ENCODE assay signal across 8 cellular contexts in the genomic region with DNA sequence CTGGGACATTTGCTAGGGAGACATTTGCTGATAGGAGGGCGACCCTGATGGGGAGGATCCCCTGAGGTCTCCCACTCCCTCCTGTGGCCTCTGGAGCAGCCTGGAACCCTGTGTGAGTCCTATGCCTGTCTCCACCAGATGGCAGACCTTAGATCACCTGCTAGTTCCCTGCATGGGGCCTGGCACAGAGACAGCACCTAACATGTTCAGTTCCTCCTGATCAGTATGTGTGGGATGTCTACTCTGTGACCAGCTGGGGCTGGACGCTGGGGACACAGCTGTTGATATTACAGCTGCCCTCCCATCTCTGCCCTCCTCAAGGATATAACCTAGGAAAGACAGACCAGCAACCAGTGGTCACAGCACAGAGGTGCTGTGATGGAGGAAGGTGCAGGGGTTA. TPM values are rescaled to one million over a fixed set of nuclear protein-coding genes. Genes with fewer than 3 reads are reported as not detected.
DNase-seq lines count a peak whose midpoint lies in the region; ATAC-seq and TF ChIP-seq lines count a peak whose summit lies in the region.

No MANE protein-coding gene starts in this region.

- H3K36me3 ChIP-seq in ovary, result no peaks in the 10 kb centered on the region

- TF ChIP-seq CTCF in GM12874 (IDR thresholded peaks at IDR 0.05; ENCODE audit: insufficient read depth, low read depth, low read length) (peak; percentile 46; the same call in 1 of the 2 replicates), ovary (IDR thresholded peaks at IDR 0.05) (no peak)

- peaks cover 0 to 2% of the 10 kb centered on the region in 2 donors for H3K36me3 Mint-ChIP-seq in activated T-cell treated with anti-CD3 and anti-CD28 coated beads, Interleukin-2, amount 50 U/mL, for 72 hours (ENCODE audit: insufficient read depth in 2 of 2)
- H3K36me3 Mint-ChIP-seq in memory B cell, result no peaks in the 10 kb centered on the region

- H3K4me3 ChIP-seq in ovary, result no peak overlapping the region

- peak overlapping the region; percentile 91 to 97 for H3K4me3 Mint-ChIP-seq in activated T-cell treated with anti-CD3 and anti-CD28 coated beads, Interleukin-2, amount 50 U/mL, for 72 hours
- H3K4me3 Mint-ChIP-seq in memory B cell, result peak overlapping the region; percentile 68

- in situ Hi-C loops in ACHN (cut with HindIII; ENCODE audit: low pct_ligation_motif_present, low pct_unique_long_range_greater_than_20kb, low sequenced_read_pairs), result no loop called here

- H3K27me3 ChIP-seq in ovary, result no peaks in the 10 kb centered on the region

- intact Hi-C loops in ovary (cut with DNase I), result loop anchor here in 1 of 4 donors (10.0 kb wide), 1 partner anchor 50 kb away; no protein-coding TSS in a partner anchor

- DNase-seq in ACHN (peak; percentile 69), NCI-H1694 (lab: John Stamatoyannopoulos, UW) (peak; percentile 78), memory B cell (ENCODE audit: low spot score in 2 of 2) (no peak), ovary (no peak), LoVo (ENCODE audit: low spot score) (no peak), substantia nigra (lab: John Stamatoyannopoulos, UW) (no peak)
- peak in 1 of 2 donors; percentile 40 for DNase-seq in activated T-cell treated with anti-CD3 and anti-CD28 coated beads, Interleukin-2, amount 50 U/mL, for 72 hours

- H3K9me3 ChIP-seq in ovary, result no peaks in the 10 kb centered on the region

- H3K27ac Mint-ChIP-seq in activated T-cell treated with anti-CD3 and anti-CD28 coated beads, Interleukin-2, amount 50 U/mL, for 72 hours, result peak overlapping the region; percentile 94
- H3K27ac Mint-ChIP-seq in memory B cell, result peak overlapping the region; percentile 88

- WGBS in ovary, 3 donors, result 51 to 72% (median 56%) methylated on average over 2 of the region's 2 CpGs

- H3K4me1 ChIP-seq in ovary (ENCODE audit: insufficient read depth), result peaks cover 7% of the 10 kb centered on the region

- TF ChIP-seq EP300 in ovary (IDR thresholded peaks at IDR 0.05), result no peak

- ATAC-seq in activated T-cell treated with anti-CD3 and anti-CD28 coated beads, Interleukin-2, amount 50 U/mL, for 72 hours (replicated peaks in 1 of 2), result no peak
- ATAC-seq in memory B cell (ENCODE audit: low read depth), result peak; percentile 65

- peaks cover 0 to 1% of the 10 kb centered on the region in 2 donors for H3K9me3 Mint-ChIP-seq in activated T-cell treated with anti-CD3 and anti-CD28 coated beads, Interleukin-2, amount 50 U/mL, for 72 hours
- no peaks in the 10 kb centered on the region for H3K9me3 Mint-ChIP-seq in memory B cell

- peak overlapping the region in 1 of 2 donors; percentile 22 for H3K27ac ChIP-seq in ovary
- no peak overlapping the region for H3K27ac ChIP-seq in substantia nigra (ENCODE audit: low read depth, low read length, poor library complexity, severe bottlenecking)

- no peaks in the 10 kb centered on the region for H3K27me3 Mint-ChIP-seq in activated T-cell treated with anti-CD3 and anti-CD28 coated beads, Interleukin-2, amount 50 U/mL, for 72 hours (ENCODE audit: low read depth)
- H3K27me3 Mint-ChIP-seq in memory B cell, result peaks cover 1% of the 10 kb centered on the region

- peaks cover 75% of the 10 kb centered on the region for H3K4me1 Mint-ChIP-seq in activated T-cell treated with anti-CD3 and anti-CD28 coated beads, Interleukin-2, amount 50 U/mL, for 72 hours (ENCODE audit: low read depth)
- H3K4me1 Mint-ChIP-seq in memory B cell, result peaks cover 43% of the 10 kb centered on the region

- no peak for TF ChIP-seq POLR2A in ovary (IDR thresholded peaks at IDR 0.05)

RNA-seq across cellular contexts. Expression of a gene that starts 1.1 kb away (rescaled TPM):
- 10 to 100 TPM; 67.5 to 97.1 TPM for total RNA-seq in activated T-cell treated with anti-CD3 and anti-CD28 coated beads, Interleukin-2, amount 50 U/mL, for 72 hours
- 10 to 100 TPM; 23.4 to 78.9 (median 39.5) TPM for total RNA-seq in ovary
- polyA plus RNA-seq in ovary, result 10 to 100 TPM; 10.2 to 10.7 TPM

Comparison
In these comparisons a context has a peak if more than half of its experiments do, and no peak if none do; other contexts are left out.
1. DNase-seq: peak in ACHN (single experiment) and NCI-H1694 (single experiment); none in memory B cell (0 of 2), ovary (0 of 5), LoVo (single experiment) and substantia nigra (0 of 49).